In the genomic region with DNA sequence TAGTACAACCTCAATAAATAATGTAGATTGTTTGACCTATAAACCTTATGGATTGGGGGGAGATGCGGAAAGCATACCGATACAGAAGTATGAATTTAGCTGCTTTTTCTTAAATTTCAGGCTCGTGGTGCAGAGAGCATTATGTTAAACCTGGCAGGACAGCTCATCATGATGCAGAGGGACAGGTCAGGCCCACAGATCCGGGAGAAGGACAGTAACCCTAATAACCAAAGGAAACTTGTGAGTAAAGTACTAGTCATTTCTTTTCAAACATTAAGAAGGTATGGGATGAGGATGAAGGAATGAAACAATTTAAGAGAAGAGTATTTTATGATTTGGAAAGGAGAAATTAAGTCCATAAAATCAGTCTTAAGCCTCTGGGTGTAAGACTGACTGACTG, we compare ENCODE assay signal across 10 cellular contexts.
"Had no signal": no experiment of that assay in that cellular context is flagged by ENCODE, and none has a peak within 500 bp of the region (broad histone marks: within the 10 kb centered on the region; RNA-seq: fewer than 3 reads in every experiment).

No MANE protein-coding gene starts in this region.

- H3K4me3 Mint-ChIP-seq: stimulated activated naive CD8-positive, alpha-beta T cell treated with anti-CD3 and anti-CD28 coated beads, Interleukin-15, Interleukin-2, amounts not matched to agents 100 ng/mL and 50 ng/mL, for 24 hours had no signal

- H3K4me3 ChIP-seq: gastroesophageal sphincter, pancreas, thoracic aorta had no signal

- H3K4me1 ChIP-seq: gastroesophageal sphincter, pancreas had no signal

- H3K27ac Mint-ChIP-seq: stimulated activated naive CD8-positive, alpha-beta T cell treated with anti-CD3 and anti-CD28 coated beads, Interleukin-15, Interleukin-2, amounts not matched to agents 100 ng/mL and 50 ng/mL, for 24 hours had no signal

- FAIRE-seq: kidney, pancreas had no signal

- H3K27me3 ChIP-seq: gastroesophageal sphincter, pancreas had no signal

- H3K27ac ChIP-seq: gastroesophageal sphincter, pancreas, thoracic aorta had no signal

- DNase-seq: kidney; left ventricle myocardium superior; pancreas; stimulated activated CD4-positive, alpha-beta T cell treated with anti-CD3 and anti-CD28 coated beads, Interleukin-2, amount 100 ng/mL, for 48 hours; T-helper 9 cell had no signal

- H3K27me3 Mint-ChIP-seq: stimulated activated naive CD8-positive, alpha-beta T cell treated with anti-CD3 and anti-CD28 coated beads, Interleukin-15, Interleukin-2, amounts not matched to agents 100 ng/mL and 50 ng/mL, for 24 hours had no signal

- ATAC-seq: activated naive CD4-positive, alpha-beta T cell treated with anti-CD3 and anti-CD28 coated beads, Interleukin-2, amount 50 U/mL, for 72 hours; gastroesophageal sphincter; left ventricle myocardium superior; pancreas had no signal

- H3K9me3 ChIP-seq: gastroesophageal sphincter, pancreas, thoracic aorta had no signal

- H3K9me3 Mint-ChIP-seq: activated naive CD4-positive, alpha-beta T cell treated with anti-CD3 and anti-CD28 coated beads, Interleukin-2, amount 50 U/mL, for 72 hours; activated T-helper 2 cell treated with anti-CD3 and anti-CD28 coated beads, Interferon-gamma antibody, Interleukin-2, Interleukin-4, amounts not matched to agents 10 μg/mL and 5 μg/mL and 100 μg/mL, durations not matched to agents 14 hours and 24 hours and 36 hours; stimulated activated naive CD8-positive, alpha-beta T cell treated with anti-CD3 and anti-CD28 coated beads, Interleukin-15, Interleukin-2, amounts not matched to agents 100 ng/mL and 50 ng/mL, for 24 hours had no signal
